In the genomic region with DNA sequence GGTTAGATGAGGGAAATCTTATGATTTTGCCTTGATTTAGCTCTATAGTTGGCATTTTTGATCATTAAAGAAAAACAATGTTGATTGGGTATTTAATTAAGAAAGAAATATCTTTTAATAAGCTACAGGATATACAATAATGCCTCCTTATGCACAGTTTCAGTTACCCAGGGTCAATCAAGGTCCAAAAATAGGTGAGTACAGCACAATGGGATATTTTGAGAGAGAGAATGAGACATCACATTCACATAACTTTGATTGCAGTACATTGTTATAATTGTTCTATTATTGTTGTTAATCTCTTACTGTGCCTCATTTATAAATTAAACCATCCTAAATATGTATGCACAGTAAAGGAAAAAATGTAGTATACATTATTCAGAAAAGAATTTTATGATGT, we compare ENCODE assay signal across 8 cellular contexts.
"Had no signal": no experiment of that assay in that cellular context is flagged by ENCODE, and none has a peak within 500 bp of the region (broad histone marks: within the 10 kb centered on the region; RNA-seq: fewer than 3 reads in every experiment).

No MANE protein-coding gene starts in this region.

- FAIRE-seq: HepG2 had no signal

- H3K9me3 ChIP-seq: HAP-1 had no signal

- H3K27ac ChIP-seq: GM23248, HL-60 had no signal

- H3K4me3 ChIP-seq: GM23248, HAP-1 had no signal

- H3K36me3 ChIP-seq: HAP-1 had no signal

- H2AFZ ChIP-seq: GM23248 had no signal

- ATAC-seq: HCT116, HepG2 had no signal

- DNase-seq: GM23248, GOT3, H7, HFFc6 had no signal
